ENCODE assay signal across 15 cellular contexts in genomic region chr17:4256952-4257351, GRCh38. TPM values are rescaled to one million over a fixed set of nuclear protein-coding genes. Genes with fewer than 3 reads are reported as not detected.
DNase-seq lines count a peak whose midpoint lies in the region; ATAC-seq, FAIRE-seq and TF ChIP-seq lines count a peak whose summit lies in the region.
"Had no signal": no experiment of that assay in that cellular context is flagged by ENCODE, and none has a peak within 500 bp of the region (broad histone marks: within the 10 kb centered on the region; RNA-seq: fewer than 3 reads in every experiment).

No MANE protein-coding gene starts in this region.

- H3K36me3 Mint-ChIP-seq in activated naive CD4-positive, alpha-beta T cell treated with anti-CD3 and anti-CD28 coated beads, Interleukin-2, amount 50 U/mL, for 72 hours: peaks cover 16 to 45% of the 10 kb centered on the region in 2 donors
- H3K36me3 Mint-ChIP-seq in activated naive CD4-positive, alpha-beta T cell treated with anti-CD3 and anti-CD28 coated beads, Interleukin-2, amount 10 ng/mL, durations not matched to agents 7 days and 5 days: peaks cover 39% of the 10 kb centered on the region
- peaks cover 1% of the 10 kb centered on the region for H3K36me3 Mint-ChIP-seq in chondrocyte (ENCODE audit: low read depth)

- peaks cover 5 to 22% of the 10 kb centered on the region in 2 donors for H3K9me3 Mint-ChIP-seq in activated naive CD4-positive, alpha-beta T cell treated with anti-CD3 and anti-CD28 coated beads, Interleukin-2, amount 50 U/mL, for 72 hours
- H3K9me3 Mint-ChIP-seq in activated naive CD4-positive, alpha-beta T cell treated with anti-CD3 and anti-CD28 coated beads, Interleukin-2, amount 10 ng/mL, durations not matched to agents 7 days and 5 days: peaks cover 17% of the 10 kb centered on the region
- H3K9me3 Mint-ChIP-seq in chondrocyte (ENCODE audit: low read depth): peaks cover 4% of the 10 kb centered on the region

- POLR2A ChIA-PET in PC-3 (lab: Charles Lee; ENCODE audit: unreplicated experiment): no interaction called here

- H2AFZ ChIP-seq in PC-3 (ENCODE audit: low read length): no peak overlapping the region
- H2AFZ ChIP-seq: parathyroid adenoma had no signal

- intact Hi-C loops in PC-3 (cut with micrococcal nuclease): no loop called here

- H3K4me3 ChIP-seq in PC-3 (ENCODE audit: low read length): no peak overlapping the region
- H3K4me3 ChIP-seq in upper lobe of left lung: no peak overlapping the region
- H3K4me3 ChIP-seq: SK-N-MC had no signal

- peak overlapping the region; percentile 1 to 31 for H3K27ac Mint-ChIP-seq in activated naive CD4-positive, alpha-beta T cell treated with anti-CD3 and anti-CD28 coated beads, Interleukin-2, amount 50 U/mL, for 72 hours
- H3K27ac Mint-ChIP-seq in activated naive CD4-positive, alpha-beta T cell treated with anti-CD3 and anti-CD28 coated beads, Interleukin-2, amount 10 ng/mL, durations not matched to agents 7 days and 5 days: no peak overlapping the region
- peak overlapping the region; percentile 52 for H3K27ac Mint-ChIP-seq in chondrocyte (ENCODE audit: unreplicated experiment)

- WGBS in upper lobe of left lung, 2 donors: 70 to 90% methylated on average over 2 of the region's 2 CpGs

- H3K4me1 ChIP-seq in PC-3 (ENCODE audit: insufficient read depth, low read length): no peaks in the 10 kb centered on the region
- peaks cover 0 to 13% (median 4%) of the 10 kb centered on the region in 4 donors for H3K4me1 ChIP-seq in upper lobe of left lung
- H3K4me1 ChIP-seq: parathyroid adenoma had no signal

- BruUV-seq in PC-3 (replicated peaks; lab: Mats Ljungman, UMichigan): no TSS peak

- H3K9me3 ChIP-seq in PC-3 (ENCODE audit: low read length): no peaks in the 10 kb centered on the region
- H3K9me3 ChIP-seq in upper lobe of left lung: peaks cover 5 to 12% (median 6%) of the 10 kb centered on the region in 4 donors

- H3K27me3 Mint-ChIP-seq in activated naive CD4-positive, alpha-beta T cell treated with anti-CD3 and anti-CD28 coated beads, Interleukin-2, amount 10 ng/mL, durations not matched to agents 7 days and 5 days: no peaks in the 10 kb centered on the region
- H3K27me3 Mint-ChIP-seq in chondrocyte (ENCODE audit: low read depth): no peaks in the 10 kb centered on the region

- 0 out of 2 replicates have a peak, but pooled peaks cover 3% of the 10 kb centered on the region for H4K20me1 ChIP-seq in PC-3 (ENCODE audit: low read length)

- H3K27ac ChIP-seq in PC-3 (ENCODE audit: low read length) (no peak overlapping the region), upper lobe of left lung (no peak overlapping the region)
- H3K27ac ChIP-seq: parathyroid adenoma, SK-N-MC had no signal

- H3K36me3 ChIP-seq in PC-3 (ENCODE audit: low read depth, low read length): peaks cover 11% of the 10 kb centered on the region
- peaks cover 0 to 6% (median 0%) of the 10 kb centered on the region in 4 donors for H3K36me3 ChIP-seq in upper lobe of left lung

- no peak for DNase-seq in activated naive CD4-positive, alpha-beta T cell treated with anti-CD3 and anti-CD28 coated beads, Interleukin-2, amount 50 U/mL, for 72 hours (ENCODE audit: low spot score in 2 of 2)
- no peak for DNase-seq in activated naive CD4-positive, alpha-beta T cell treated with anti-CD3 and anti-CD28 coated beads, Interleukin-2, amount 10 ng/mL, durations not matched to agents 7 days and 5 days
- DNase-seq in PC-3 (peak; percentile 28), chondrocyte (ENCODE audit: low spot score) (no peak), upper lobe of left lung (no peak), HTR-8/SVneo (ENCODE audit: insufficient read length, low spot score) (no peak)
- DNase-seq in stimulated activated naive CD8-positive, alpha-beta T cell treated with anti-CD3 and anti-CD28 coated beads, Interleukin-15, Interleukin-2, amounts not matched to agents 100 U/mL and 50 U/mL, for 24 hours: no peak
- DNase-seq in stimulated activated CD4-positive, alpha-beta T cell treated with anti-CD3 and anti-CD28 coated beads, Interleukin-2, amount 100 ng/mL, for 48 hours: no peak
- DNase-seq: aorta, cortex of kidney, DND-41, NCI-H1930, NCI-H524 treated with DMSO at 0.1 percent for 48 hours had no signal

- CTCF ChIA-PET in activated naive CD4-positive, alpha-beta T cell treated with anti-CD3 and anti-CD28 coated beads, Interleukin-2, amount 10 ng/mL, durations not matched to agents 7 days and 5 days (lab: Charles Lee): no interaction called here
- CTCF ChIA-PET in PC-3 (lab: Charles Lee): no interaction called here

- no peak for FAIRE-seq in HTR-8/SVneo (lab: Jason Lieb, UNC)

- TF ChIP-seq EP300 in upper lobe of left lung (IDR thresholded peaks at IDR 0.05): no peak

- H3K4me3 Mint-ChIP-seq in activated naive CD4-positive, alpha-beta T cell treated with anti-CD3 and anti-CD28 coated beads, Interleukin-2, amount 10 ng/mL, durations not matched to agents 7 days and 5 days: no peak overlapping the region
- no peak overlapping the region for H3K4me3 Mint-ChIP-seq in chondrocyte (ENCODE audit: unreplicated experiment)

- no peaks in the 10 kb centered on the region for H3F3A ChIP-seq in PC-3 (ENCODE audit: low read length, unreplicated experiment)

- H3K27me3 ChIP-seq in PC-3 (ENCODE audit: low read length) (no peaks in the 10 kb centered on the region), upper lobe of left lung (no peaks in the 10 kb centered on the region)

- peaks cover 96% of the 10 kb centered on the region for H3K79me2 ChIP-seq in PC-3 (ENCODE audit: low read length)

- no peak for TF ChIP-seq POLR2A in upper lobe of left lung (IDR thresholded peaks at IDR 0.05)

- ATAC-seq in activated naive CD4-positive, alpha-beta T cell treated with anti-CD3 and anti-CD28 coated beads, Interleukin-2, amount 50 U/mL, for 72 hours: peak; percentile 84 to 95
- no peak for ATAC-seq in PC-3
- peak; percentile 82 for ATAC-seq in stimulated activated naive CD8-positive, alpha-beta T cell treated with anti-CD3 and anti-CD28 coated beads, Interleukin-15, Interleukin-2, amounts not matched to agents 100 U/mL and 50 U/mL, for 24 hours
- ATAC-seq in upper lobe of left lung (ENCODE audit: low FRiP score in 2 of 2): no peak

- no peak overlapping the region for H3K9ac ChIP-seq in PC-3 (ENCODE audit: low read length)
- H3K9ac ChIP-seq: parathyroid adenoma had no signal

- no peaks in the 10 kb centered on the region for H3K9me2 ChIP-seq in PC-3 (replicated peaks; ENCODE audit: low read length)

- TF ChIP-seq CTCF in PC-3 (conservative IDR thresholded peaks at IDR 0.05; ENCODE audit: low read depth, low read length) (no peak), chondrocyte (IDR thresholded peaks at IDR 0.05) (no peak), upper lobe of left lung (IDR thresholded peaks at IDR 0.05) (no peak)

- no peak overlapping the region for H3K4me2 ChIP-seq in PC-3 (ENCODE audit: low read length)

- H3K4me1 Mint-ChIP-seq in activated naive CD4-positive, alpha-beta T cell treated with anti-CD3 and anti-CD28 coated beads, Interleukin-2, amount 10 ng/mL, durations not matched to agents 7 days and 5 days: peaks cover 14% of the 10 kb centered on the region
- H3K4me1 Mint-ChIP-seq in chondrocyte (ENCODE audit: low read depth): peaks cover 17% of the 10 kb centered on the region

RNA-seq across cellular contexts. Expression of gene ANKFY1, which starts 6.8 kb away (rescaled TPM):
- 10 to 100 TPM; 52.8 to 54.0 TPM for total RNA-seq in activated naive CD4-positive, alpha-beta T cell treated with anti-CD3 and anti-CD28 coated beads, Interleukin-2, amount 50 U/mL, for 72 hours
- total RNA-seq in PC-3 (2014; rRNA removed) (18.5 and 29.4 TPM in 2 replicates), chondrocyte (44.7 to 50.1 TPM (median 45.7 TPM) in 3 replicates), upper lobe of left lung (10 to 100 TPM; 58.7 to 92.2 (median 60.9) TPM)

Comparison
In these comparisons a context has a peak if more than half of its experiments do, and no peak if none do; other contexts are left out.
1. ATAC-seq: peak in activated naive CD4-positive, alpha-beta T cell treated with anti-CD3 and anti-CD28 coated beads, Interleukin-2, amount 50 U/mL, for 72 hours (2 of 2) and stimulated activated naive CD8-positive, alpha-beta T cell treated with anti-CD3 and anti-CD28 coated beads, Interleukin-15, Interleukin-2, amounts not matched to agents 100 U/mL and 50 U/mL, for 24 hours (single experiment); none in PC-3 (single experiment) and upper lobe of left lung (0 of 2).